Comparison of ENCODE assay signal across 8 cellular contexts in the genomic region with DNA sequence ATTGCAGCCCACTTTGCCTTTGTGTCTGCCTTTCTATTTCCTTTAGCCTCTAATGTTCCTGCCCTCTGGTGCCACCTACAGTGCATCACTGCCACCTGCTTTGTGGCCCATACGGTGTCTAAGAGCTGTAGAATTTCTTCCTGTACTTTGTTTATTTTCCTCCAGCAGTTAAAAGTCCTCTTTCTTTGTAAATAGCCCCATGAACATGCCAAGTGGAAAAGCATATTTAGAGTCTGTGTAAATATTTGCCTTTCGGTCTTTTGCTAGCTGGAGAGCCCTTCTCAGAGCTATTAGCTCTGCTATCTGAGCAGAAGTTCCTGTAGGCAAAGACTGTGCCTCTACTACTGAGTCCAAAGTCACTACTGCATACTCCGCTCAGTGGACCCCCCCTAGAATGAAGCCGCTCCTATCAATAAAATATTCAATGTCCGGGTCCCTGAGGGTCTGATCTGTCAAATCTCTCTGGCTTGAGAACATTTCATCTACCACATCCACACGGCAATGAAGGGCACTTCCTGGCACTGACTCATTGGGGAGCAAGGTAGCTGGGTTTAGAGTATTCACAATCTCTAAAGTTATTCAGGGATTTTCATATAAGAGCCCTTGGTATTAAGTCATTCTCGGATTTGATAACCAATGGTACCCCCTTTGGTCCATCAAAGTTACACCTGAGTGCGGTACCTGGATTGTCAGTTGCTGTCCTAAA. TPM values are rescaled to one million over a fixed set of nuclear protein-coding genes. Genes with fewer than 3 reads are reported as not detected.
DNase-seq lines count a peak whose midpoint lies in the region; ATAC-seq, FAIRE-seq and TF ChIP-seq lines count a peak whose summit lies in the region.

No MANE protein-coding gene starts in this region.

- no peaks in the 10 kb centered on the region for H3K4me1 ChIP-seq in H1 (replicated peaks in 1 of 4; ENCODE audit: control insufficient read depth in 3 of 4, insufficient read depth in 4 of 4, low read length in 3 of 4)

- H3K36me3 ChIP-seq in H1 (ENCODE audit: control insufficient read depth in 2 of 4, insufficient read depth in 4 of 4, low read length in 3 of 4) = no peaks in the 10 kb centered on the region

- no peak overlapping the region for H3K27ac ChIP-seq in H1 (ENCODE audit: low read depth, low read length)

- peak; percentile 60 to 67 for TF ChIP-seq RAD21 in H1 (IDR thresholded peaks at IDR 0.05 in 1 of 2, conservative IDR thresholded peaks at IDR 0.05 in 1 of 2; ENCODE audit: low read depth in 2 of 2, low read length in 2 of 2)

- no peak for TF ChIP-seq EP300 in H1 (IDR thresholded peaks at IDR 0.05; ENCODE audit: borderline replicate concordance in 1 of 2, low read depth in 2 of 2, low read length in 2 of 2)

- no peaks in the 10 kb centered on the region for H3K27me3 ChIP-seq in H1 (replicated peaks in 1 of 4; ENCODE audit: control insufficient read depth in 3 of 4, extremely low read depth in 1 of 4, insufficient read depth in 3 of 4, low read length in 3 of 4)

- no peaks in the 10 kb centered on the region for H3K23me2 ChIP-seq in H1 (ENCODE audit: low read depth, low read length)

- H3K4me3 ChIP-seq in H1 (ENCODE audit: extremely low read depth in 1 of 4, insufficient read depth in 2 of 4, low read depth in 3 of 4, low read length in 4 of 4) (no peak overlapping the region), retinal pigment epithelial cell (ENCODE audit: low read length) (no peak overlapping the region)

- H2BK120ac ChIP-seq in H1 (replicated peaks; ENCODE audit: low read depth, low read length) = no peak overlapping the region

- H4K91ac ChIP-seq in H1 (replicated peaks; ENCODE audit: insufficient read length, low read length) = no peak overlapping the region

- H3K79me2 ChIP-seq in H1 (ENCODE audit: control insufficient read depth in 1 of 2, insufficient read depth in 2 of 2, low read length in 2 of 2) = no peaks in the 10 kb centered on the region

- no peaks in the 10 kb centered on the region for H3K9me3 ChIP-seq in H1 (ENCODE audit: insufficient read depth in 2 of 2, low read depth in 1 of 2, low read length in 1 of 2)

- H2AK5ac ChIP-seq in H1 (ENCODE audit: low read depth, low read length) = no peak overlapping the region

- H2BK20ac ChIP-seq in H1 (ENCODE audit: low read length) = no peak overlapping the region

- WGBS in H1 (ENCODE audit: extremely low coverage in 1 of 2, insufficient coverage in 1 of 2, insufficient read length in 1 of 2, insufficient replicate concordance in 2 of 2, low coverage in 1 of 2, low lambda C conversion rate in 2 of 2, missing lambda C conversion rate in 1 of 2), 2 experiments = 82% methylated on average over 8 of the region's 8 CpGs; no CpG with 5 or more reads in 1 of the 2 experiments

- H3K4me2 ChIP-seq in H1 (ENCODE audit: insufficient read depth in 1 of 2, low read depth in 2 of 2, low read length in 2 of 2) = no peak overlapping the region

- H3K56ac ChIP-seq in H1 (replicated peaks; ENCODE audit: insufficient read length, low read depth, low read length) = no peak overlapping the region

- peak; percentile 38 to 63 (median 46) for TF ChIP-seq CTCF in H1 (IDR thresholded peaks at IDR 0.05; ENCODE audit: control extremely low read depth in 1 of 3, insufficient read depth in 1 of 3, low read depth in 1 of 3, low read length in 3 of 3)
- peak; percentile 75 for TF ChIP-seq CTCF in retinal pigment epithelial cell (conservative IDR thresholded peaks at IDR 0.05; ENCODE audit: low read depth, low read length)

- DNase-seq in NCI-H1092 treated with DMSO at 0.1 percent for 48 hours (lab: John Stamatoyannopoulos, UW) = peak; percentile 28
- no peak for DNase-seq in NCI-H1092 (lab: John Stamatoyannopoulos, UW)
- peak; percentile 78 to 82 for DNase-seq in Kasumi-1 (lab: John Stamatoyannopoulos, UW)
- peak; percentile 33 for DNase-seq in T follicular helper cell (ENCODE audit: low read depth)
- no peak for DNase-seq in H1 (ENCODE audit: low read depth in 1 of 2, low spot score in 2 of 2)
- no peak for DNase-seq in retinal pigment epithelial cell (ENCODE audit: low read depth)
- no peak for DNase-seq in cerebellum (ENCODE audit: low spot score)

- no peak overlapping the region for H2BK12ac ChIP-seq in H1 (ENCODE audit: low read depth, low read length)

- no peak overlapping the region for H3K4ac ChIP-seq in H1 (replicated peaks; ENCODE audit: insufficient read length, low read depth, low read length)

- H4K5ac ChIP-seq in H1 (ENCODE audit: insufficient read length, low read depth, low read length) = no peak overlapping the region

- H3K23ac ChIP-seq in H1 (ENCODE audit: insufficient read length) = no peak overlapping the region

- no peak for FAIRE-seq in H1 (lab: Jason Lieb, UNC)

- no peak overlapping the region for H3K9ac ChIP-seq in H1 (replicated peaks in 1 of 4; ENCODE audit: extremely low read depth in 1 of 4, low read depth in 3 of 4, low read length in 3 of 4)

- no peak overlapping the region for H3K14ac ChIP-seq in H1 (ENCODE audit: insufficient read length)

- H2AFZ ChIP-seq in H1 (ENCODE audit: low read length) = no peak overlapping the region; the same call in 1 of the 2 replicates

- no peak overlapping the region for H2BK5ac ChIP-seq in H1 (ENCODE audit: low read depth, low read length)

- CTCF ChIA-PET in H1 (lab: Charles Lee; ENCODE audit: partially characterized antibody) = interaction anchor here (0.6 to 2.7 kb wide), 26 partner anchors 9 to 684 kb away, joined by 3 to 10 read pairs (median 4); no protein-coding TSS in a partner anchor

- POLR2A ChIA-PET in H1 (lab: Charles Lee; ENCODE audit: partially characterized antibody) = no interaction called here

- no peak overlapping the region for H4K8ac ChIP-seq in H1 (ENCODE audit: extremely low read depth, insufficient read depth, low read length)

- H2BK15ac ChIP-seq in H1 (ENCODE audit: low read length) = no peak overlapping the region

- H4K20me1 ChIP-seq in H1 (replicated peaks in 1 of 2; ENCODE audit: control insufficient read depth in 1 of 2, insufficient read depth in 2 of 2, low read length in 2 of 2) = no peaks in the 10 kb centered on the region

- ATAC-seq in GM21786 (IDR thresholded peaks at IDR 0.05; ENCODE audit: unreplicated experiment) = peak; percentile 93

- no peaks in the 10 kb centered on the region for H3K79me1 ChIP-seq in H1 (ENCODE audit: low read depth, low read length)

- TF ChIP-seq POLR2A in H1 (IDR thresholded peaks at IDR 0.05; ENCODE audit: control extremely low read depth in 1 of 2, low read depth in 2 of 2, low read length in 2 of 2) = no peak

- H3K18ac ChIP-seq in H1 (ENCODE audit: extremely low read depth, low read length) = no peak overlapping the region

TF ChIP-seq in H1, 55 proteins besides CTCF, POLR2A, EP300 and RAD21:
- no peak for TF ChIP-seq CHD1 (IDR thresholded peaks at IDR 0.05; ENCODE audit: low read depth, low read length)
- TF ChIP-seq TBP (IDR thresholded peaks at IDR 0.05; ENCODE audit: low read depth, low read length) = no peak
- no peak for TF ChIP-seq SUZ12 (IDR thresholded peaks at IDR 0.05; ENCODE audit: low read length)
- TF ChIP-seq ZNF274 (IDR thresholded peaks at IDR 0.05; ENCODE audit: borderline replicate concordance, extremely low read depth, low read length) = no peak
- no peak for TF ChIP-seq RBBP5 (IDR thresholded peaks at IDR 0.05; ENCODE audit: borderline replicate concordance, low read depth, low read length)

RNA-seq across cellular contexts. Expression of a gene that starts 36.3 kb away (rescaled TPM):
- total RNA-seq in H1 (2021; fragmentation: NEBNext Ultra II Directional; extraction: Animal tissue kit (Norgen Biotek cat#: 25700)) = not detected in 2 replicates
- not detected in 2 replicates for polyA plus RNA-seq in H1 (2011; rRNA removed)
- polyA plus RNA-seq in H1 (2011; cell fraction: cytosol; rRNA removed) = not detected
- not detected for polyA plus RNA-seq in H1 (2011; cell fraction: nucleus; rRNA removed)
- not detected in 4 replicates for polyA plus RNA-seq in H1 (2012, experiment 1 of 2)
- polyA plus RNA-seq in H1 (2012, experiment 2 of 2) = not detected
- polyA plus RNA-seq in H1 (2013, experiment 1 of 2) = not detected
- polyA plus RNA-seq in H1 (2013, experiment 2 of 2) = 0.02 TPM
- not detected in 2 replicates for polyA minus RNA-seq in H1 (2011; rRNA and poly(A)+ RNA removed)
- polyA minus RNA-seq in H1 (2011; cell fraction: cytosol; rRNA and poly(A)+ RNA removed) = not detected
- not detected for polyA minus RNA-seq in H1 (2011; cell fraction: nucleus; rRNA and poly(A)+ RNA removed)
- total RNA-seq in cerebellum = 18.1 TPM

Comparison
In these comparisons a context has a peak if more than half of its experiments do, and no peak if none do; other contexts are left out.
1. DNase-seq: peak in NCI-H1092 treated with DMSO at 0.1 percent for 48 hours (single experiment), Kasumi-1 (2 of 2) and T follicular helper cell (single experiment); none in NCI-H1092 (single experiment), H1 (0 of 2), retinal pigment epithelial cell (single experiment) and cerebellum (single experiment).
2. RNA of a gene that starts 36.3 kb away (total RNA-seq): 18.1 TPM in cerebellum (single experiment); not detected in H1; every median in the first group is over 10 times any median in the second.